Comparison of ENCODE assay signal across 1 cellular context in genomic region chr7:101165075-101165957, GRCh38.
TF ChIP-seq lines count a peak whose summit lies in the region.

VGF (minus strand) TSS chr7:101165569; CDS start chr7:101164843, 726 bp downstream.

TF ChIP-seq in HepG2, 621 proteins besides CTCF, POLR2A, EP300 and RAD21 (continued from another document and continues in another):
- TF ChIP-seq ZNF280D (CRISPR knock-in tag; IDR thresholded peaks at IDR 0.05) (peak; percentile 97), ZBTB20 (CRISPR knock-in tag; IDR thresholded peaks at IDR 0.05; ENCODE audit: borderline replicate concordance, low read depth) (peak; percentile 96), ZNF256 (CRISPR knock-in tag; conservative IDR thresholded peaks at IDR 0.05) (peak; percentile 99), ZNF687 (CRISPR knock-in tag; IDR thresholded peaks at IDR 0.05) (peak; percentile 87), ZSCAN25 (CRISPR knock-in tag; IDR thresholded peaks at IDR 0.05) (peak; percentile 87; the same call in 1 of the 2 replicates), KAT8 (CRISPR knock-in tag; IDR thresholded peaks at IDR 0.05) (peak; percentile 91), ZNF275 (CRISPR knock-in tag; IDR thresholded peaks at IDR 0.05; ENCODE audit: borderline replicate concordance) (peak; percentile 99), ZNF780A (CRISPR knock-in tag; IDR thresholded peaks at IDR 0.05) (peak; percentile 96), PRPF4 (IDR thresholded peaks at IDR 0.05; ENCODE audit: low read depth, low read length, poor library complexity, severe bottlenecking) (no peak), BRD4 (CRISPR knock-in tag; IDR thresholded peaks at IDR 0.05) (no peak), ISX (CRISPR knock-in tag; conservative IDR thresholded peaks at IDR 0.05) (peak; percentile 96), CCDC6 (CRISPR knock-in tag; IDR thresholded peaks at IDR 0.05) (peak; percentile 100), MED1 (CRISPR knock-in tag; IDR thresholded peaks at IDR 0.05) (peak; percentile 85), GLMP (CRISPR knock-in tag; IDR thresholded peaks at IDR 0.05; ENCODE audit: borderline replicate concordance) (peak; percentile 92; the same call in 1 of the 2 replicates), CAMTA2 (CRISPR knock-in tag; IDR thresholded peaks at IDR 0.05; ENCODE audit: borderline replicate concordance) (peak; percentile 99), ZNF841 (CRISPR knock-in tag; IDR thresholded peaks at IDR 0.05; ENCODE audit: borderline replicate concordance) (peak; percentile 78; the same call in 1 of the 2 replicates), KLF9 (CRISPR knock-in tag; IDR thresholded peaks at IDR 0.05; ENCODE audit: low read depth) (peak; percentile 89; the same call in 1 of the 2 replicates), MAFG (CRISPR knock-in tag; IDR thresholded peaks at IDR 0.05) (no peak), GABPA (IDR thresholded peaks at IDR 0.05; ENCODE audit: low read depth, low read length) (no peak), GABPA (CRISPR knock-in tag; IDR thresholded peaks at IDR 0.05; ENCODE audit: low read depth) (no peak), ZNF609 (CRISPR knock-in tag; IDR thresholded peaks at IDR 0.05; ENCODE audit: borderline replicate concordance) (peak; percentile 71; the same call in 1 of the 2 replicates), DZIP1 (CRISPR knock-in tag; IDR thresholded peaks at IDR 0.05) (peak; percentile 77; the same call in 1 of the 2 replicates), ZNF343 (CRISPR knock-in tag; IDR thresholded peaks at IDR 0.05) (peak; percentile 84; the same call in 1 of the 2 replicates), ZNF589 (CRISPR knock-in tag; conservative IDR thresholded peaks at IDR 0.05) (peak; percentile 98), GMEB2 (CRISPR knock-in tag; IDR thresholded peaks at IDR 0.05; ENCODE audit: low read depth) (peak; percentile 46; the same call in 1 of the 2 replicates), GLI4 (CRISPR knock-in tag; IDR thresholded peaks at IDR 0.05; ENCODE audit: borderline replicate concordance) (peak; percentile 96; the same call in 1 of the 2 replicates), HOXA5 (CRISPR knock-in tag; IDR thresholded peaks at IDR 0.05) (peak; percentile 100), HINFP (CRISPR knock-in tag; IDR thresholded peaks at IDR 0.05; ENCODE audit: low read depth) (peak; percentile 94; the same call in 1 of the 2 replicates), ZBTB46 (CRISPR knock-in tag; IDR thresholded peaks at IDR 0.05; ENCODE audit: borderline replicate concordance) (no peak), CENPT (CRISPR knock-in tag; IDR thresholded peaks at IDR 0.05; ENCODE audit: low read depth) (peak; percentile 95), JUN (CRISPR knock-in tag; IDR thresholded peaks at IDR 0.05) (0 out of 2 replicates have a peak, but pooled peaks have one; percentile 43), ZNF790 (CRISPR knock-in tag; IDR thresholded peaks at IDR 0.05; ENCODE audit: borderline replicate concordance) (peak; percentile 99), MED13 (CRISPR knock-in tag; IDR thresholded peaks at IDR 0.05) (peak; percentile 98), ZNF883 (CRISPR knock-in tag; IDR thresholded peaks at IDR 0.05; ENCODE audit: not compliant biosample characterization) (peak; percentile 99), NR1H2 (CRISPR knock-in tag; IDR thresholded peaks at IDR 0.05; ENCODE audit: borderline replicate concordance, low read depth) (peak; percentile 94)
